Comparison of ENCODE assay signal across 16 cellular contexts in genomic region chr2:216090369-216090786, GRCh38. TPM values are rescaled to one million over a fixed set of nuclear protein-coding genes. Genes with fewer than 3 reads are reported as not detected.
A peak's percentile ranks its signal among the peaks of the same experiment; 100 is the strongest.
DNase-seq lines count a peak whose midpoint lies in the region; ATAC-seq, FAIRE-seq and TF ChIP-seq lines count a peak whose summit lies in the region.
"Had no signal": no experiment of that assay in that cellular context is flagged by ENCODE, and none has a peak within 500 bp of the region (broad histone marks: within the 10 kb centered on the region; RNA-seq: fewer than 3 reads in every experiment).

No MANE protein-coding gene starts in this region.

- H3K27me3 Mint-ChIP-seq in CD14-positive monocyte (ENCODE audit: low read depth in 3 of 3), result peaks cover 0 to 4% (median 0%) of the 10 kb centered on the region in 3 donors

- intact Hi-C loops in CD14-positive monocyte (cut with micrococcal nuclease), result no loop called here

- no peak for FAIRE-seq in RCC 7860 (lab: Jason Lieb, UNC)
- FAIRE-seq: HTR-8/SVneo, pancreas had no signal

- H3K4me3 ChIP-seq in GM12865 (ENCODE audit: low read depth, low read length), result no peak overlapping the region
- no peak overlapping the region for H3K4me3 ChIP-seq in epithelial cell of esophagus (ENCODE audit: low read length)
- H3K4me3 ChIP-seq: cardiac muscle cell, left ventricle myocardium inferior, pancreas, transverse colon had no signal

- no peak for TF ChIP-seq CTCF in GM12865 (IDR thresholded peaks at IDR 0.05; ENCODE audit: insufficient read depth, low read depth, low read length, missing control alignments)
- TF ChIP-seq CTCF in GM20000 (IDR thresholded peaks at IDR 0.05; ENCODE audit: extremely low read depth, missing control alignments), result no peak
- TF ChIP-seq CTCF in epithelial cell of esophagus (IDR thresholded peaks at IDR 0.05; ENCODE audit: insufficient read depth, low read depth, low read length, missing control alignments), result no peak
- TF ChIP-seq CTCF in CD14-positive monocyte (IDR thresholded peaks at IDR 0.05), result no peak

- no peak overlapping the region for H3K27ac Mint-ChIP-seq in CD14-positive monocyte

- peaks cover 0 to 2% (median 0%) of the 10 kb centered on the region in 7 donors for H3K9me3 Mint-ChIP-seq in CD14-positive monocyte
- H3K9me3 Mint-ChIP-seq: CD8-positive, alpha-beta memory T cell had no signal

- DNase-seq in GM12865 (ENCODE audit: low read depth) (peak; percentile 64), GM20000 (ENCODE audit: low spot score) (peak; percentile 52), epithelial cell of esophagus (ENCODE audit: low read depth) (peak; percentile 31), CD14-positive monocyte (ENCODE audit: low spot score) (no peak), SW 1271 (lab: John Stamatoyannopoulos, UW) (no peak), RCC 7860 (ENCODE audit: low spot score) (no peak), NCI-H1105 (lab: John Stamatoyannopoulos, UW) (no peak)
- DNase-seq: CD8-positive, alpha-beta memory T cell; HCEC 1CT; left ventricle myocardium inferior; pancreas; SHP77 treated with DMSO at 0.1 percent for 48 hours; transverse colon had no signal

- peaks cover 10% of the 10 kb centered on the region for H3K4me1 Mint-ChIP-seq in CD14-positive monocyte

- H3K36me3 Mint-ChIP-seq in CD14-positive monocyte, result peaks cover 0 to 4% of the 10 kb centered on the region in 2 donors

- ATAC-seq in HG03565 (IDR thresholded peaks at IDR 0.05; ENCODE audit: unreplicated experiment), result peak; percentile 74
- ATAC-seq: pancreas had no signal

- H3K4me3 Mint-ChIP-seq in CD14-positive monocyte, result no peak overlapping the region
- H3K4me3 Mint-ChIP-seq: CD8-positive, alpha-beta memory T cell had no signal

RNA-seq across cellular contexts. Expression of gene TMEM169, which starts 8.7 kb away (rescaled TPM):
- polyA plus RNA-seq in CD14-positive monocyte, result under 1 TPM; 0.74 to 0.92 TPM

RNA-seq across cellular contexts. Expression of gene PECR, which starts 8.8 kb away (rescaled TPM):
- polyA plus RNA-seq in CD14-positive monocyte, result 10 to 100 TPM; 12.3 to 16.9 TPM

RNA-seq across cellular contexts. Expression of gene XRCC5, which starts 18.8 kb away (rescaled TPM):
- polyA plus RNA-seq in CD14-positive monocyte, result 100 to 1,000 TPM; 258 to 281 TPM

Comparison
In these comparisons a context has a peak if more than half of its experiments do, and no peak if none do; other contexts are left out.
1. DNase-seq: peak in GM12865 (single experiment), GM20000 (single experiment) and epithelial cell of esophagus (single experiment); none in CD14-positive monocyte (single experiment), SW 1271 (0 of 2), RCC 7860 (single experiment) and NCI-H1105 (single experiment).